ENCODE assay signal across 12 cellular contexts in genomic region chr22:31652911-31653684, GRCh38. TPM values are rescaled to one million over a fixed set of nuclear protein-coding genes. Genes with fewer than 3 reads are reported as not detected.
A peak's percentile ranks its signal among the peaks of the same experiment; 100 is the strongest.
DNase-seq lines count a peak whose midpoint lies in the region; TF ChIP-seq lines count a peak whose summit lies in the region.
"Had no signal": no experiment of that assay in that cellular context is flagged by ENCODE, and none has a peak within 500 bp of the region (broad histone marks: within the 10 kb centered on the region; RNA-seq: fewer than 3 reads in every experiment).

No MANE protein-coding gene starts in this region.

- H2AFZ ChIP-seq in mammary epithelial cell (ENCODE audit: low read depth, low read length): no peak overlapping the region

- no peaks in the 10 kb centered on the region for H4K20me1 ChIP-seq in mammary epithelial cell (ENCODE audit: insufficient read depth, low read length)

- H3K79me2 ChIP-seq in mammary epithelial cell (ENCODE audit: insufficient read depth, low read length): peaks cover 95% of the 10 kb centered on the region

- intact Hi-C loops in MCF 10A (cut with micrococcal nuclease): no loop called here
- intact Hi-C loops in mammary epithelial cell (cut with micrococcal nuclease): no loop called here

- peaks cover 14% of the 10 kb centered on the region for H3K4me1 Mint-ChIP-seq in MCF 10A (ENCODE audit: insufficient read depth, unreplicated experiment)
- peaks cover 7% of the 10 kb centered on the region for H3K4me1 Mint-ChIP-seq in activated naive CD4-positive, alpha-beta T cell treated with anti-CD3 and anti-CD28 coated beads, Interleukin-2, amount 10 ng/mL, durations not matched to agents 7 days and 5 days

- no peaks in the 10 kb centered on the region for H3K9me3 Mint-ChIP-seq in MCF 10A (ENCODE audit: unreplicated experiment)
- H3K9me3 Mint-ChIP-seq in activated naive CD4-positive, alpha-beta T cell treated with anti-CD3 and anti-CD28 coated beads, Interleukin-2, amount 10 ng/mL, durations not matched to agents 7 days and 5 days: no peaks in the 10 kb centered on the region

- in situ Hi-C loops in mammary epithelial cell (cut with MboI; ENCODE audit: low sequenced_read_pairs in 2 of 2): no loop called here

- H3K9ac ChIP-seq in mammary epithelial cell (ENCODE audit: insufficient read depth, low read length): no peak overlapping the region

- dilution Hi-C loops in mammary epithelial cell (cut with HindIII; ENCODE audit: low sequenced_read_pairs): loop anchor here (10.0 kb wide), 1 partner anchor 52 kb away; no protein-coding TSS in a partner anchor

- DNase-seq in MCF 10A (ENCODE audit: unreplicated experiment) (no peak), mammary epithelial cell (no peak), OCI-M1 (lab: John Stamatoyannopoulos, UW) (peak; percentile 35), kidney glomerular epithelial cell (lab: John Stamatoyannopoulos, UW) (peak; percentile 64), DMS79 treated with DMSO at 0.1 percent for 48 hours (lab: John Stamatoyannopoulos, UW) (no peak), foreskin melanocyte (no peak), NCI-H128 (lab: John Stamatoyannopoulos, UW; ENCODE audit: unreplicated experiment) (no peak)
- no peak for DNase-seq in activated naive CD4-positive, alpha-beta T cell treated with anti-CD3 and anti-CD28 coated beads, Interleukin-2, amount 10 ng/mL, durations not matched to agents 7 days and 5 days
- DNase-seq: activated CD4-positive, CD25-positive, alpha-beta regulatory T cell; MG63; NCI-H82; tibial artery had no signal

- BruUV-seq in MCF 10A (replicated peaks; lab: Mats Ljungman, UMichigan) (no TSS peak), mammary epithelial cell (replicated peaks; lab: Mats Ljungman, UMichigan) (no TSS peak)

- no peak overlapping the region for H3K27ac ChIP-seq in mammary epithelial cell (ENCODE audit: insufficient read depth, low read depth, low read length)
- H3K27ac ChIP-seq: tibial artery had no signal

- TF ChIP-seq CTCF in MCF 10A (IDR thresholded peaks at IDR 0.05; ENCODE audit: unreplicated experiment) (no peak), mammary epithelial cell (conservative IDR thresholded peaks at IDR 0.05 in 1 of 2, IDR thresholded peaks at IDR 0.05 in 1 of 2; ENCODE audit: extremely low read depth in 1 of 2, insufficient read depth in 1 of 2, low read depth in 1 of 2, low read length in 2 of 2) (no peak)

- H3K36me3 Mint-ChIP-seq in MCF 10A (ENCODE audit: insufficient read depth, unreplicated experiment): peaks cover 42% of the 10 kb centered on the region
- H3K36me3 Mint-ChIP-seq in activated naive CD4-positive, alpha-beta T cell treated with anti-CD3 and anti-CD28 coated beads, Interleukin-2, amount 10 ng/mL, durations not matched to agents 7 days and 5 days: peaks cover 10% of the 10 kb centered on the region

- POLR2A ChIA-PET in MCF 10A (lab: Yijun Ruan, JAX): interaction anchor here (0.9 to 2.0 kb wide), 2 partner anchors 9 to 293 kb away, joined by 3 to 17 read pairs; partner anchors contain the start of gene PISD

- no peaks in the 10 kb centered on the region for H3K27me3 Mint-ChIP-seq in MCF 10A (ENCODE audit: insufficient read depth, unreplicated experiment)
- H3K27me3 Mint-ChIP-seq in activated naive CD4-positive, alpha-beta T cell treated with anti-CD3 and anti-CD28 coated beads, Interleukin-2, amount 10 ng/mL, durations not matched to agents 7 days and 5 days: no peaks in the 10 kb centered on the region

- H3K4me2 ChIP-seq in mammary epithelial cell (ENCODE audit: insufficient read depth, low read depth, low read length): no peak overlapping the region

- no peaks in the 10 kb centered on the region for H3K27me3 ChIP-seq in mammary epithelial cell (ENCODE audit: insufficient read depth, low read length)
- H3K27me3 ChIP-seq: MG63, tibial artery had no signal

- H3K27ac Mint-ChIP-seq in MCF 10A (ENCODE audit: low read depth, unreplicated experiment): peak overlapping the region; percentile 16
- H3K27ac Mint-ChIP-seq in activated naive CD4-positive, alpha-beta T cell treated with anti-CD3 and anti-CD28 coated beads, Interleukin-2, amount 10 ng/mL, durations not matched to agents 7 days and 5 days: no peak overlapping the region

- no peak overlapping the region for H3K4me3 Mint-ChIP-seq in MCF 10A (ENCODE audit: unreplicated experiment)
- no peak overlapping the region for H3K4me3 Mint-ChIP-seq in activated naive CD4-positive, alpha-beta T cell treated with anti-CD3 and anti-CD28 coated beads, Interleukin-2, amount 10 ng/mL, durations not matched to agents 7 days and 5 days

- H3K36me3 ChIP-seq in mammary epithelial cell (ENCODE audit: insufficient read depth, low read length): peaks cover 7% of the 10 kb centered on the region

- H3K9me3 ChIP-seq in mammary epithelial cell (replicated peaks; ENCODE audit: insufficient read depth, low read length): no peaks in the 10 kb centered on the region
- H3K9me3 ChIP-seq: MG63, tibial artery had no signal

- CTCF ChIA-PET in MCF 10A (lab: Yijun Ruan, JAX) (interaction anchor here (0.5 to 1.1 kb wide), 3 partner anchors 8 to 142 kb away, joined by 3 to 4 read pairs (median 3); no protein-coding TSS in a partner anchor), mammary epithelial cell (lab: Charles Lee; ENCODE audit: low non-redundant PET) (no interaction called here)
- CTCF ChIA-PET in activated naive CD4-positive, alpha-beta T cell treated with anti-CD3 and anti-CD28 coated beads, Interleukin-2, amount 10 ng/mL, durations not matched to agents 7 days and 5 days (lab: Charles Lee): interaction anchor here (1.0 kb wide), 2 partner anchors 8 to 12 kb away, joined by 3 read pairs; no protein-coding TSS in a partner anchor

- 82% methylated on average over 7 of the region's 9 CpGs for WGBS in mammary epithelial cell (ENCODE audit: low coverage, missing lambda C conversion rate)

- H3K4me3 ChIP-seq in mammary epithelial cell (replicated peaks in 1 of 3; ENCODE audit: insufficient read depth in 1 of 3, low read depth in 2 of 3, low read length in 3 of 3): no peak overlapping the region
- H3K4me3 ChIP-seq: MG63, tibial artery had no signal

- H3K4me1 ChIP-seq in mammary epithelial cell (ENCODE audit: insufficient read depth, low read length): peaks cover 27% of the 10 kb centered on the region

RNA-seq across cellular contexts. Expression of gene PISD, which starts 8.9 kb away (rescaled TPM):
- total RNA-seq in MCF 10A (2022) (38.3 and 48.2 TPM in 2 replicates), mammary epithelial cell (10 to 100 TPM; 53.7 to 67.8 TPM)
- 31.7 TPM for polyA plus RNA-seq in mammary epithelial cell
- 32.4 TPM for polyA minus RNA-seq in mammary epithelial cell

Comparison
In these comparisons a context has a peak if more than half of its experiments do, and no peak if none do; other contexts are left out.
1. DNase-seq: peak in OCI-M1 (single experiment) and kidney glomerular epithelial cell (single experiment); none in MCF 10A (single experiment), mammary epithelial cell (single experiment), activated naive CD4-positive, alpha-beta T cell treated with anti-CD3 and anti-CD28 coated beads, Interleukin-2, amount 10 ng/mL, durations not matched to agents 7 days and 5 days (single experiment), DMS79 treated with DMSO at 0.1 percent for 48 hours (single experiment), foreskin melanocyte (single experiment) and NCI-H128 (single experiment).